ENCODE assay signal across 8 cellular contexts in genomic region chr15:44726568-44727461, GRCh38. TPM values are rescaled to one million over a fixed set of nuclear protein-coding genes. Genes with fewer than 3 reads are reported as not detected.
DNase-seq lines count a peak whose midpoint lies in the region; ATAC-seq, FAIRE-seq and TF ChIP-seq lines count a peak whose summit lies in the region.

No MANE protein-coding gene starts in this region.

- in situ Hi-C loops in K562 (cut with MboI), result no loop called here

- POLR2A ChIA-PET in CD4-positive, alpha-beta T cell (lab: Charles Lee), result interaction anchor here (0.5 to 38.3 kb wide), 12 partner anchors 11 to 802 kb away, joined by 3 to 4232 read pairs (median 3); partner anchors contain the start of genes B2M, EIF3J, PATL2 and SPG11
- POLR2A ChIA-PET in K562 (lab: Yijun Ruan, JAX), result interaction anchor here (0.6 to 10.1 kb wide), 13 partner anchors 9 to 638 kb away, joined by 3 to 136 read pairs (median 5); partner anchors contain the start of genes B2M, PATL2, SPG11 and TRIM69

- H3K36me3 Mint-ChIP-seq in CD4-positive, alpha-beta T cell (ENCODE audit: low read depth), result peaks cover 21% of the 10 kb centered on the region
- H3K36me3 Mint-ChIP-seq in T-helper 1 cell treated with Interleukin-12 subunit alpha and Interleukin-12 subunit beta and Interleukin-4 antibody, amounts not matched to agents 30 μg/mL and 1 μg/mL, for 36 hours (ENCODE audit: low read depth), result peaks cover 20% of the 10 kb centered on the region

- FAIRE-seq in K562 (lab: Jason Lieb, UNC), result peak; percentile 99
- FAIRE-seq in kidney (lab: Jason Lieb, UNC), result no peak

- H3K9me3 Mint-ChIP-seq in CD4-positive, alpha-beta T cell, result no peaks in the 10 kb centered on the region
- H3K9me3 Mint-ChIP-seq in T-helper 1 cell treated with Interleukin-12 subunit alpha and Interleukin-12 subunit beta and Interleukin-4 antibody, amounts not matched to agents 30 μg/mL and 1 μg/mL, for 36 hours, result no peaks in the 10 kb centered on the region

- WGBS in K562 (ENCODE audit: insufficient coverage, low coverage, missing lambda C conversion rate), result 8% methylated on average over 5 of the region's 5 CpGs

- intact Hi-C loops in CD4-positive, alpha-beta T cell (cut with DNase I, micrococcal nuclease), result loop anchor here in 1 of 2 experiments (1.0 kb wide), 2 partner anchors 12 to 64 kb away; partner anchors contain the start of gene SPG11
- intact Hi-C loops in K562 (cut with micrococcal nuclease), result loop anchor here (1.0 kb wide), 1 partner anchor 64 kb away; the partner anchor contains the start of gene SPG11
- intact Hi-C loops in kidney (cut with DNase I), result no loop called here

- H3K79me2 ChIP-seq in K562 (ENCODE audit: control insufficient read depth, insufficient read depth, low read length), result no peaks in the 10 kb centered on the region

- peak; percentile 58 for ATAC-seq in CD4-positive, alpha-beta T cell (ENCODE audit: poor library complexity)
- peak; percentile 34 for ATAC-seq in GM19328 (IDR thresholded peaks at IDR 0.05; ENCODE audit: unreplicated experiment)
- peak; percentile 32 for ATAC-seq in HG03469 (IDR thresholded peaks at IDR 0.05; ENCODE audit: unreplicated experiment)
- ATAC-seq in K562, result peak; percentile 72

- peak; percentile 95 for TF ChIP-seq POLR2A in K562 (conservative IDR thresholded peaks at IDR 0.05)

- peak; percentile 70 for TF ChIP-seq EP300 in K562 (IDR thresholded peaks at IDR 0.05; ENCODE audit: low read length)

- peak overlapping the region; percentile 58 for H2AFZ ChIP-seq in K562 (ENCODE audit: low read depth, low read length)

- H4K20me1 ChIP-seq in K562 (replicated peaks; ENCODE audit: control insufficient read depth, insufficient read depth, low read length), result no peaks in the 10 kb centered on the region

- H3K4me1 ChIP-seq in K562 (replicated peaks in 1 of 2; ENCODE audit: control insufficient read depth in 2 of 2, insufficient read depth in 2 of 2, low read length in 2 of 2) (peaks cover 20 to 29% of the 10 kb centered on the region in 2 experiments), kidney (ENCODE audit: control insufficient read depth in 1 of 2, insufficient read depth in 1 of 2, low read depth in 1 of 2, low read length in 2 of 2) (peaks cover 0 to 6% of the 10 kb centered on the region in 2 donors)

- H3K9me1 ChIP-seq in K562 (ENCODE audit: control insufficient read depth, insufficient read depth, low read length), result no peaks in the 10 kb centered on the region

- no peaks in the 10 kb centered on the region for H3K27me3 Mint-ChIP-seq in CD4-positive, alpha-beta T cell
- no peaks in the 10 kb centered on the region for H3K27me3 Mint-ChIP-seq in T-helper 1 cell treated with Interleukin-12 subunit alpha and Interleukin-12 subunit beta and Interleukin-4 antibody, amounts not matched to agents 30 μg/mL and 1 μg/mL, for 36 hours (ENCODE audit: low read depth)

- CTCF ChIA-PET in CD4-positive, alpha-beta T cell (lab: Charles Lee), result interaction anchor here (1.0 to 5.2 kb wide), 9 partner anchors 10 to 902 kb away, joined by 3 to 58 read pairs (median 13); partner anchors contain the start of genes B2M, MFAP1, PATL2 and SPG11
- CTCF ChIA-PET in K562 (lab: Yijun Ruan, JAX; ENCODE audit: low intra/inter-chr PET ratio), result interaction anchor here (0.6 kb wide), 1 partner anchor 103 kb away, joined by 3 read pairs; no protein-coding TSS in a partner anchor

- DNase-seq in CD4-positive, alpha-beta T cell, result peak; percentile 51 to 79 (median 66)
- DNase-seq in K562 (ENCODE audit: extremely low read depth in 1 of 4, low spot score in 3 of 4), result peak; percentile 61 to 87 (median 67)
- no peak for DNase-seq in kidney
- peak; percentile 51 to 73 for DNase-seq in stimulated activated CD8-positive, alpha-beta memory T cell treated with anti-CD3 and anti-CD28 coated beads, Interleukin-7, amount 100 ng/mL, for 4 hours (ENCODE audit: low read depth in 2 of 2)
- DNase-seq in GM19238 (ENCODE audit: insufficient read length, low spot score), result no peak

- peak overlapping the region; percentile 30 for H3K4me2 ChIP-seq in K562 (ENCODE audit: insufficient read depth, low read length)

- H3K4me3 Mint-ChIP-seq in CD4-positive, alpha-beta T cell, result peak overlapping the region; percentile 96
- H3K4me3 Mint-ChIP-seq in T-helper 1 cell treated with Interleukin-12 subunit alpha and Interleukin-12 subunit beta and Interleukin-4 antibody, amounts not matched to agents 30 μg/mL and 1 μg/mL, for 36 hours, result peak overlapping the region; percentile 98

- peaks cover 86% of the 10 kb centered on the region for H3K4me1 Mint-ChIP-seq in CD4-positive, alpha-beta T cell (ENCODE audit: low read depth)
- peaks cover 65% of the 10 kb centered on the region for H3K4me1 Mint-ChIP-seq in T-helper 1 cell treated with Interleukin-12 subunit alpha and Interleukin-12 subunit beta and Interleukin-4 antibody, amounts not matched to agents 30 μg/mL and 1 μg/mL, for 36 hours (ENCODE audit: low read depth)

- H3K36me3 ChIP-seq in K562 (ENCODE audit: control insufficient read depth, insufficient read depth, low read length), result no peaks in the 10 kb centered on the region
- H3K36me3 ChIP-seq in kidney (ENCODE audit: control insufficient read depth in 1 of 2, insufficient read depth in 2 of 2, low read length in 2 of 2), result peaks cover 0 to 3% of the 10 kb centered on the region in 2 donors

- no peaks in the 10 kb centered on the region for H3K27me3 ChIP-seq in CD4-positive, alpha-beta T cell (ENCODE audit: control insufficient read depth, insufficient read depth, low read length)
- H3K27me3 ChIP-seq in K562 (ENCODE audit: control insufficient read depth in 2 of 2, insufficient read depth in 2 of 2, low read length in 2 of 2), result no peaks in the 10 kb centered on the region

- TSS peak; percentile 89 for BruUV-seq in K562 (replicated peaks; lab: Mats Ljungman, UMichigan)

- peak overlapping the region; percentile 99 for H3K27ac Mint-ChIP-seq in CD4-positive, alpha-beta T cell
- peak overlapping the region; percentile 100 for H3K27ac Mint-ChIP-seq in T-helper 1 cell treated with Interleukin-12 subunit alpha and Interleukin-12 subunit beta and Interleukin-4 antibody, amounts not matched to agents 30 μg/mL and 1 μg/mL, for 36 hours

- H3K9me3 ChIP-seq in CD4-positive, alpha-beta T cell (ENCODE audit: control insufficient read depth, low read length), result no peaks in the 10 kb centered on the region
- no peaks in the 10 kb centered on the region for H3K9me3 ChIP-seq in K562 (replicated peaks; ENCODE audit: control insufficient read depth, insufficient read depth, low read depth, low read length)
- H3K9me3 ChIP-seq in kidney (ENCODE audit: control insufficient read depth in 1 of 2, low read length in 2 of 2), result no peaks in the 10 kb centered on the region

- no peak for TF ChIP-seq CTCF in CD4-positive, alpha-beta T cell (IDR thresholded peaks at IDR 0.05)
- peak in 1 of 3 experiments; percentile 32; a peak in 2 of 6 replicates for TF ChIP-seq CTCF in K562 (IDR thresholded peaks at IDR 0.05 in 2 of 3, conservative IDR thresholded peaks at IDR 0.05 in 1 of 3; ENCODE audit: insufficient read depth in 2 of 3, low read depth in 1 of 3, low read length in 3 of 3)
- TF ChIP-seq CTCF in kidney (IDR thresholded peaks at IDR 0.05; ENCODE audit: borderline replicate concordance, extremely low read depth, insufficient read depth), result no peak

- H3K4me3 ChIP-seq in K562, result no peak overlapping the region
- no peak overlapping the region for H3K4me3 ChIP-seq in kidney (ENCODE audit: low read length in 2 of 2)

- H3K27ac ChIP-seq in CD4-positive, alpha-beta T cell (ENCODE audit: low read depth, low read length), result peak overlapping the region; percentile 98
- H3K27ac ChIP-seq in K562 (ENCODE audit: extremely low read depth, low read depth, low read length) (peak overlapping the region; percentile 73), kidney (ENCODE audit: low read depth in 2 of 2, low read length in 2 of 2) (peak overlapping the region; percentile 99)

- peak; percentile 14 to 54; a peak in 2 of 4 replicates for TF ChIP-seq RAD21 in K562 (CRISPR knock-in tag; conservative IDR thresholded peaks at IDR 0.05 in 1 of 2, IDR thresholded peaks at IDR 0.05 in 1 of 2)

- peak overlapping the region; percentile 11 to 38; a peak in 3 of 4 replicates for H3K9ac ChIP-seq in K562 (ENCODE audit: insufficient read depth in 1 of 2, low read depth in 2 of 2, low read length in 2 of 2)
- H3K9ac ChIP-seq in kidney (ENCODE audit: low read length in 2 of 2), result peak overlapping the region in 1 of 2 donors; percentile 0

RNA-seq across cellular contexts. Expression of gene TRIM69, which starts 9.5 kb away (rescaled TPM):
- 1 to 10 TPM; 6.2 to 9.8 TPM for total RNA-seq in CD4-positive, alpha-beta T cell
- total RNA-seq in K562 (2011; cell fraction: chromatin; rRNA removed; ENCODE audit: low replicate concordance), result 0.93 and 2.2 TPM in 2 replicates
- 1.0 and 1.1 TPM in 2 replicates for total RNA-seq in K562 (2011; cell fraction: nucleolus; rRNA removed)
- 1.0 and 1.8 TPM in 2 replicates for total RNA-seq in K562 (2011; cell fraction: nucleoplasm; rRNA removed)
- total RNA-seq in K562 (2014; rRNA removed), result 1.5 and 1.8 TPM in 2 replicates
- 2.2 and 2.6 TPM in 2 replicates for total RNA-seq in K562 (2014; rRNA removed; fragmentation: Illumina TruSeq; extraction: Trizol)
- total RNA-seq in K562 (2015; rRNA removed; fragmentation: Illumina TruSeq; extraction: Trizol), result 4.0 and 4.3 TPM in 2 replicates
- total RNA-seq in K562 (2021), result 3.2 and 4.1 TPM in 2 replicates
- polyA plus RNA-seq in K562 (2011; rRNA removed), result 3.3 and 4.1 TPM in 2 replicates
- 1.2 and 2.3 TPM in 2 replicates for polyA plus RNA-seq in K562 (2011; cell fraction: cytosol; rRNA removed)
- polyA plus RNA-seq in K562 (2011; cell fraction: nucleus; rRNA removed), result 1.7 and 2.2 TPM in 2 replicates
- 4.2 and 5.9 TPM in 2 replicates for polyA plus RNA-seq in K562 (2012)
- 2.6 and 3.8 TPM in 2 replicates for polyA plus RNA-seq in K562 (2014; fragmentation: Illumina TruSeq; extraction: Trizol)
- polyA plus RNA-seq in K562 (2014; fragmentation: Nextera tagmentation; extraction: Ambion mirVana), result 1 to 10 TPM; 1.0 to 1.6 TPM
- polyA plus RNA-seq in K562 (2014; rRNA removed), result 2.0 and 2.3 TPM in 2 replicates
- 3.5 and 4.3 TPM in 2 replicates for polyA minus RNA-seq in K562 (2011; rRNA and poly(A)+ RNA removed)
- 0.95 and 1.7 TPM in 2 replicates for polyA minus RNA-seq in K562 (2011; cell fraction: cytosol; rRNA and poly(A)+ RNA removed)
- 0.67 and 1.9 TPM in 2 replicates for polyA minus RNA-seq in K562 (2011; cell fraction: nucleus; rRNA and poly(A)+ RNA removed)
- 29.6 TPM for total RNA-seq in kidney
- 41.2 TPM for polyA plus RNA-seq in kidney (ENCODE audit: insufficient read depth, low read depth, low replicate concordance)

RNA-seq across cellular contexts. Expression of gene B2M, which starts 15.5 kb away (rescaled TPM):
- total RNA-seq in CD4-positive, alpha-beta T cell, result 1,000 to 10,000 TPM; 4,357 to 4,503 TPM
- total RNA-seq in K562 (2011; cell fraction: chromatin; rRNA removed; ENCODE audit: low replicate concordance), result 410 and 624 TPM in 2 replicates
- 454 and 493 TPM in 2 replicates for total RNA-seq in K562 (2011; cell fraction: nucleolus; rRNA removed)
- 734 and 781 TPM in 2 replicates for total RNA-seq in K562 (2011; cell fraction: nucleoplasm; rRNA removed)
- total RNA-seq in K562 (2014; rRNA removed) (508 and 518 TPM in 2 replicates), K562 (2014; rRNA removed; fragmentation: Illumina TruSeq; extraction: Trizol) (872 and 963 TPM in 2 replicates), K562 (2015; rRNA removed; fragmentation: Illumina TruSeq; extraction: Trizol) (938 and 983 TPM in 2 replicates), K562 (2021) (460 and 518 TPM in 2 replicates), kidney (1,898 TPM)
- polyA plus RNA-seq in K562 (2011; rRNA removed) (1,201 and 1,654 TPM in 2 replicates), K562 (2014; fragmentation: Illumina TruSeq; extraction: Trizol) (1,667 and 1,763 TPM in 2 replicates), K562 (2014; fragmentation: Nextera tagmentation; extraction: Ambion mirVana) (1,000 to 10,000 TPM; 2,823 to 3,138 TPM), K562 (2014; rRNA removed) (981 and 1,032 TPM in 2 replicates), kidney (ENCODE audit: insufficient read depth, low read depth, low replicate concordance) (3,515 TPM)
- 1,148 and 3,009 TPM in 2 replicates for polyA plus RNA-seq in K562 (2011; cell fraction: cytosol; rRNA removed)
- polyA plus RNA-seq in K562 (2011; cell fraction: nucleus; rRNA removed), result 172 and 337 TPM in 2 replicates
- 946 and 1,158 TPM in 2 replicates for polyA plus RNA-seq in K562 (2012)
- 659 and 661 TPM in 2 replicates for polyA minus RNA-seq in K562 (2011; rRNA and poly(A)+ RNA removed)
- polyA minus RNA-seq in K562 (2011; cell fraction: cytosol; rRNA and poly(A)+ RNA removed), result 257 and 286 TPM in 2 replicates
- polyA minus RNA-seq in K562 (2011; cell fraction: nucleus; rRNA and poly(A)+ RNA removed), result 69.7 and 112 TPM in 2 replicates

RNA-seq across cellular contexts. Expression of gene PATL2, which starts 15.7 kb away (rescaled TPM):
- total RNA-seq in CD4-positive, alpha-beta T cell, result 10 to 100 TPM; 17.4 to 21.9 TPM
- 4.1 and 4.5 TPM in 2 replicates for total RNA-seq in K562 (2011; cell fraction: chromatin; rRNA removed; ENCODE audit: low replicate concordance)
- 2.2 and 2.5 TPM in 2 replicates for total RNA-seq in K562 (2011; cell fraction: nucleolus; rRNA removed)
- total RNA-seq in K562 (2011; cell fraction: nucleoplasm; rRNA removed), result 2.1 and 3.6 TPM in 2 replicates
- total RNA-seq in K562 (2014; rRNA removed) (0.20 and 1.1 TPM in 2 replicates), K562 (2014; rRNA removed; fragmentation: Illumina TruSeq; extraction: Trizol) (0.41 and 0.69 TPM in 2 replicates), K562 (2015; rRNA removed; fragmentation: Illumina TruSeq; extraction: Trizol) (0.98 and 1.2 TPM in 2 replicates), K562 (2021) (0.60 and 0.86 TPM in 2 replicates), kidney (2.1 TPM)
- polyA plus RNA-seq in K562 (2011; rRNA removed) (0.68 and 1.7 TPM in 2 replicates), K562 (2014; fragmentation: Illumina TruSeq; extraction: Trizol) (0.91 and 1.2 TPM in 2 replicates), K562 (2014; fragmentation: Nextera tagmentation; extraction: Ambion mirVana) (under 1 TPM; 0.77 to 0.89 TPM), K562 (2014; rRNA removed) (0.42 and 0.55 TPM in 2 replicates), kidney (ENCODE audit: insufficient read depth, low read depth, low replicate concordance) (0.73 TPM)
- 0.30 and 1.1 TPM in 2 replicates for polyA plus RNA-seq in K562 (2011; cell fraction: cytosol; rRNA removed)
- polyA plus RNA-seq in K562 (2011; cell fraction: nucleus; rRNA removed), result 7.3 and 7.5 TPM in 2 replicates
- polyA plus RNA-seq in K562 (2012), result 0.92 and 3.6 TPM in 2 replicates
- polyA minus RNA-seq in K562 (2011; rRNA and poly(A)+ RNA removed), result 0.14 and 1.5 TPM in 2 replicates
- not detected in 2 replicates for polyA minus RNA-seq in K562 (2011; cell fraction: cytosol; rRNA and poly(A)+ RNA removed)
- polyA minus RNA-seq in K562 (2011; cell fraction: nucleus; rRNA and poly(A)+ RNA removed), result 1.1 and 2.1 TPM in 2 replicates

Comparison
In these comparisons a context has a peak if more than half of its experiments do, and no peak if none do; other contexts are left out.
1. DNase-seq: peak in CD4-positive, alpha-beta T cell (10 of 10), K562 (4 of 4) and stimulated activated CD8-positive, alpha-beta memory T cell treated with anti-CD3 and anti-CD28 coated beads, Interleukin-7, amount 100 ng/mL, for 4 hours (2 of 2); none in kidney (single experiment) and GM19238 (single experiment).
2. Peak in every context shown above with its lines, with median percentiles within 50 percentile points of each other: ATAC-seq and H3K27ac ChIP-seq.